24 cellular contexts compared by ENCODE assay signal in genomic region chr6:90237350-90237990, GRCh38. TPM values are rescaled to one million over a fixed set of nuclear protein-coding genes. Genes with fewer than 3 reads are reported as not detected.
A peak's percentile ranks its signal among the peaks of the same experiment; 100 is the strongest.
DNase-seq lines count a peak whose midpoint lies in the region; ATAC-seq and TF ChIP-seq lines count a peak whose summit lies in the region.
"Had no signal": no experiment of that assay in that cellular context is flagged by ENCODE, and none has a peak within 500 bp of the region (broad histone marks: within the 10 kb centered on the region; RNA-seq: fewer than 3 reads in every experiment).

No MANE protein-coding gene starts in this region.

- CTCF ChIA-PET in Calu3 (lab: Charles Lee): no interaction called here

- DNase-seq in activated T-cell treated with anti-CD3 and anti-CD28 coated beads, Interleukin-2, amount 50 U/mL, for 24 hours: no peak
- no peak for DNase-seq in activated T-cell treated with anti-CD3 and anti-CD28 coated beads for 4 hours
- DNase-seq in Calu3: no peak
- DNase-seq in activated naive CD4-positive, alpha-beta T cell treated with anti-CD3 and anti-CD28 coated beads, Interleukin-2, amount 50 U/mL, for 72 hours (ENCODE audit: low spot score in 2 of 2): no peak
- DNase-seq in neural crest cell (ENCODE audit: low read depth, low spot score): no peak
- DNase-seq in KBM-7: no peak
- no peak for DNase-seq in spleen
- no peak for DNase-seq in adrenal gland
- DNase-seq: aorta, C1 segment of cervical spinal cord, caudate nucleus, dermis blood vessel endothelial cell, GOT3, head of caudate nucleus, mesendoderm, NCI-H1092 treated with DMSO at 0.1 percent for 48 hours, NCI-H2029 treated with DMSO at 0.1 percent for 48 hours, NCI-H345, NCI-H82, posterior cingulate gyrus, Right ventricle myocardium superior, testis had no signal

- H3K4me1 ChIP-seq in spleen: peaks cover 4 to 79% (median 22%) of the 10 kb centered on the region in 6 donors
- peaks cover 0 to 7% of the 10 kb centered on the region in 2 donors for H3K4me1 ChIP-seq in adrenal gland (replicated peaks in 1 of 2)
- H3K4me1 ChIP-seq: testis had no signal

- peaks cover 2% of the 10 kb centered on the region for H3K9me3 Mint-ChIP-seq in activated T-cell treated with anti-CD3 and anti-CD28 coated beads, Interleukin-2, amount 50 U/mL, for 24 hours
- H3K9me3 Mint-ChIP-seq in Calu3 (ENCODE audit: low read depth, unreplicated experiment) (no peaks in the 10 kb centered on the region), neural crest cell (no peaks in the 10 kb centered on the region)
- H3K9me3 Mint-ChIP-seq in activated naive CD4-positive, alpha-beta T cell treated with anti-CD3 and anti-CD28 coated beads, Interleukin-2, amount 50 U/mL, for 72 hours: no peaks in the 10 kb centered on the region
- H3K9me3 Mint-ChIP-seq: natural killer cell treated with Interleukin-12 subunit alpha and Interleukin-12 subunit beta and Interleukin-15 and Interleukin-18, amount 100 ng/mL, for 72 hours had no signal

- H3K4me3 ChIP-seq in spleen: no peak overlapping the region
- H3K4me3 ChIP-seq in adrenal gland: no peak overlapping the region
- H3K4me3 ChIP-seq: testis had no signal

- WGBS in spleen, 5 donors: 82 to 91% (median 89%) methylated on average over 4 of the region's 4 CpGs
- 89 to 95% (median 91%) methylated on average over 4 of the region's 4 CpGs for WGBS in adrenal gland, 4 donors

- BruUV-seq in Calu3 (replicated peaks; lab: Mats Ljungman, UMichigan): no TSS peak

- H3K36me3 ChIP-seq in spleen (no peaks in the 10 kb centered on the region), adrenal gland (replicated peaks in 1 of 2) (no peaks in the 10 kb centered on the region)

- in situ Hi-C loops in KBM-7 (cut with MboI; ENCODE audit: low pct_unique_long_range_greater_than_20kb, low sequenced_read_pairs): no loop called here

- H3K9me3 ChIP-seq in spleen: no peaks in the 10 kb centered on the region
- H3K9me3 ChIP-seq in adrenal gland (replicated peaks in 1 of 3): no peaks in the 10 kb centered on the region
- H3K9me3 ChIP-seq: testis had no signal

- H3K4me1 Mint-ChIP-seq in activated T-cell treated with anti-CD3 and anti-CD28 coated beads, Interleukin-2, amount 50 U/mL, for 24 hours (ENCODE audit: low read depth): peaks cover 88% of the 10 kb centered on the region
- peaks cover 10% of the 10 kb centered on the region for H3K4me1 Mint-ChIP-seq in Calu3 (ENCODE audit: low read depth, unreplicated experiment)
- no peaks in the 10 kb centered on the region for H3K4me1 Mint-ChIP-seq in neural crest cell

- H3K27ac Mint-ChIP-seq in activated T-cell treated with anti-CD3 and anti-CD28 coated beads, Interleukin-2, amount 50 U/mL, for 24 hours: peak overlapping the region; percentile 74
- H3K27ac Mint-ChIP-seq in Calu3 (ENCODE audit: unreplicated experiment) (peak overlapping the region; percentile 30), neural crest cell (ENCODE audit: unreplicated experiment) (peak overlapping the region; percentile 46)
- H3K27ac Mint-ChIP-seq in activated naive CD4-positive, alpha-beta T cell treated with anti-CD3 and anti-CD28 coated beads, Interleukin-2, amount 50 U/mL, for 72 hours: peak overlapping the region; percentile 63 to 77
- H3K27ac Mint-ChIP-seq: natural killer cell treated with Interleukin-12 subunit alpha and Interleukin-12 subunit beta and Interleukin-15 and Interleukin-18, amount 100 ng/mL, for 72 hours had no signal

- H3K27me3 Mint-ChIP-seq in activated T-cell treated with anti-CD3 and anti-CD28 coated beads, Interleukin-2, amount 50 U/mL, for 24 hours: no peaks in the 10 kb centered on the region
- no peaks in the 10 kb centered on the region for H3K27me3 Mint-ChIP-seq in Calu3 (ENCODE audit: unreplicated experiment)
- H3K27me3 Mint-ChIP-seq in neural crest cell (ENCODE audit: low read depth): no peaks in the 10 kb centered on the region
- H3K27me3 Mint-ChIP-seq: natural killer cell treated with Interleukin-12 subunit alpha and Interleukin-12 subunit beta and Interleukin-15 and Interleukin-18, amount 100 ng/mL, for 72 hours had no signal

- H3K27ac ChIP-seq in spleen (no peak overlapping the region), adrenal gland (no peak overlapping the region)
- H3K27ac ChIP-seq: testis had no signal

- no peak for TF ChIP-seq POLR2A in spleen (IDR thresholded peaks at IDR 0.05)
- TF ChIP-seq POLR2A in adrenal gland (IDR thresholded peaks at IDR 0.05): no peak

- H3K4me3 Mint-ChIP-seq in activated T-cell treated with anti-CD3 and anti-CD28 coated beads, Interleukin-2, amount 50 U/mL, for 24 hours: no peak overlapping the region
- no peak overlapping the region for H3K4me3 Mint-ChIP-seq in Calu3 (ENCODE audit: low read depth, unreplicated experiment)
- H3K4me3 Mint-ChIP-seq in neural crest cell: no peak overlapping the region
- H3K4me3 Mint-ChIP-seq: natural killer cell treated with Interleukin-12 subunit alpha and Interleukin-12 subunit beta and Interleukin-15 and Interleukin-18, amount 100 ng/mL, for 72 hours had no signal

- H3K27me3 ChIP-seq in spleen (replicated peaks in 1 of 7) (no peaks in the 10 kb centered on the region), adrenal gland (no peaks in the 10 kb centered on the region)
- H3K27me3 ChIP-seq: testis had no signal

- intact Hi-C loops in Calu3 (cut with micrococcal nuclease; ENCODE audit: unreplicated experiment): no loop called here
- intact Hi-C loops in spleen (cut with DNase I; ENCODE audit: low total_unique reads): loop anchor here (10.0 kb wide), 1 partner anchor 47 kb away; no protein-coding TSS in a partner anchor
- intact Hi-C loops in adrenal gland (cut with DNase I): no loop called here

- no peak for ATAC-seq in activated naive CD4-positive, alpha-beta T cell treated with anti-CD3 and anti-CD28 coated beads, Interleukin-2, amount 50 U/mL, for 72 hours
- ATAC-seq: left lobe of liver; natural killer cell treated with Interleukin-12 subunit alpha and Interleukin-12 subunit beta and Interleukin-15 and Interleukin-18, amount 100 ng/mL, for 72 hours had no signal

- peaks cover 68% of the 10 kb centered on the region for H3K36me3 Mint-ChIP-seq in activated T-cell treated with anti-CD3 and anti-CD28 coated beads, Interleukin-2, amount 50 U/mL, for 24 hours (ENCODE audit: low read depth)
- H3K36me3 Mint-ChIP-seq in Calu3 (ENCODE audit: insufficient read depth, unreplicated experiment) (no peaks in the 10 kb centered on the region), neural crest cell (ENCODE audit: low read depth) (peaks cover 3% of the 10 kb centered on the region)
- peaks cover 22 to 30% of the 10 kb centered on the region in 2 donors for H3K36me3 Mint-ChIP-seq in activated naive CD4-positive, alpha-beta T cell treated with anti-CD3 and anti-CD28 coated beads, Interleukin-2, amount 50 U/mL, for 72 hours
- H3K36me3 Mint-ChIP-seq: natural killer cell treated with Interleukin-12 subunit alpha and Interleukin-12 subunit beta and Interleukin-15 and Interleukin-18, amount 100 ng/mL, for 72 hours had no signal

- no peak for TF ChIP-seq CTCF in Calu3 (IDR thresholded peaks at IDR 0.05; ENCODE audit: unreplicated experiment)
- TF ChIP-seq CTCF in neural crest cell (conservative IDR thresholded peaks at IDR 0.05): no peak
- TF ChIP-seq CTCF in spleen (IDR thresholded peaks at IDR 0.05 in 8 of 11, conservative IDR thresholded peaks at IDR 0.05 in 3 of 11): no peak
- no peak for TF ChIP-seq CTCF in adrenal gland (IDR thresholded peaks at IDR 0.05)

RNA-seq across cellular contexts. Expression of gene BACH2, which starts 59.2 kb away (rescaled TPM):
- total RNA-seq in Calu3 (2022) (5.6 and 7.2 TPM in 2 replicates), neural crest cell (13.1 and 13.5 TPM in 2 replicates), spleen (10 to 100 TPM; 18.1 to 53.8 (median 44.1) TPM), adrenal gland (1 to 10 TPM in 5 of 8 donors, under 1 TPM in 3; 0.17 to 2.9 (median 1.3) TPM)
- 10 to 100 TPM; 48.7 to 90.8 TPM for total RNA-seq in activated naive CD4-positive, alpha-beta T cell treated with anti-CD3 and anti-CD28 coated beads, Interleukin-2, amount 50 U/mL, for 72 hours
- polyA plus RNA-seq in spleen (1 to 10 TPM; 3.0 to 4.9 (median 3.4) TPM), adrenal gland (under 1 TPM; 0.08 to 0.13 (median 0.09) TPM)
